Comparison of ENCODE assay signal across 24 cellular contexts in genomic region chr6:156595481-156595880, GRCh38.
"Had no signal": no experiment of that assay in that cellular context is flagged by ENCODE, and none has a peak within 500 bp of the region (broad histone marks: within the 10 kb centered on the region; RNA-seq: fewer than 3 reads in every experiment).

No MANE protein-coding gene starts in this region.

- H3K4me3 ChIP-seq: breast epithelium, colonic mucosa, dorsolateral prefrontal cortex, heart right ventricle, mucosa of descending colon, pancreas, psoas muscle, upper lobe of right lung had no signal

- H3K27me3 Mint-ChIP-seq: activated CD4-positive, alpha-beta memory T cell treated with anti-CD3 and anti-CD28 coated beads for 36 hours had no signal

- H3K4me1 Mint-ChIP-seq: activated naive CD4-positive, alpha-beta T cell treated with anti-CD3 and anti-CD28 coated beads, Interleukin-2, amount 10 ng/mL, durations not matched to agents 7 days and 5 days; central memory CD8-positive, alpha-beta T cell; T-cell had no signal

- DNase-seq: activated B cell treated with CpG ODN at 0.5 μM for 24 hours; activated CD4-positive, alpha-beta memory T cell treated with anti-CD3 and anti-CD28 coated beads for 36 hours; activated CD4-positive, alpha-beta T cell treated with anti-CD3 and anti-CD28 coated beads for 48 hours; activated effector memory CD4-positive, alpha-beta T cell treated with Interleukin-2 at 50 U/mL for 16 hours; activated naive CD4-positive, alpha-beta T cell treated with anti-CD3 and anti-CD28 coated beads, Interleukin-2, amount 10 ng/mL, durations not matched to agents 7 days and 5 days; activated T-cell treated with anti-CD3 and anti-CD28 coated beads, Interleukin-2, amount 50 U/mL, for 72 hours; colonic mucosa; dorsolateral prefrontal cortex; endodermal cell; heart right ventricle; left colon; mesendoderm; mucosa of descending colon; nephron progenitor cell; pancreas; psoas muscle; right cardiac atrium; stimulated activated CD4-positive, alpha-beta T cell treated with anti-CD3 and anti-CD28 coated beads, Interleukin-4, amount 100 ng/mL, for 4 hours; stimulated activated naive CD8-positive, alpha-beta T cell treated with anti-CD3 and anti-CD28 coated beads, Interleukin-15, Interleukin-2, amounts not matched to agents 100 U/mL and 50 U/mL, for 24 hours; T-cell; T1000; upper lobe of right lung had no signal

- H3K27me3 ChIP-seq: breast epithelium, colonic mucosa, pancreas, upper lobe of right lung had no signal

- H3K27ac ChIP-seq: breast epithelium, colonic mucosa, dorsolateral prefrontal cortex, heart right ventricle, pancreas, psoas muscle, upper lobe of right lung had no signal

- H3K27ac Mint-ChIP-seq: activated B cell treated with CpG ODN at 0.5 μM for 24 hours; activated CD4-positive, alpha-beta memory T cell treated with anti-CD3 and anti-CD28 coated beads for 36 hours; activated naive CD4-positive, alpha-beta T cell treated with anti-CD3 and anti-CD28 coated beads, Interleukin-2, amount 10 ng/mL, durations not matched to agents 7 days and 5 days; activated T-cell treated with anti-CD3 and anti-CD28 coated beads, Interleukin-2, amount 50 U/mL, for 72 hours; endodermal cell; nephron progenitor cell; T-cell had no signal

- H3K4me1 ChIP-seq: breast epithelium, colonic mucosa, pancreas, psoas muscle, upper lobe of right lung had no signal

- H3K4me3 Mint-ChIP-seq: activated B cell treated with CpG ODN at 0.5 μM for 24 hours; activated CD4-positive, alpha-beta memory T cell treated with anti-CD3 and anti-CD28 coated beads for 36 hours; activated naive CD4-positive, alpha-beta T cell treated with anti-CD3 and anti-CD28 coated beads, Interleukin-2, amount 10 ng/mL, durations not matched to agents 7 days and 5 days; activated T-cell treated with anti-CD3 and anti-CD28 coated beads, Interleukin-2, amount 50 U/mL, for 72 hours; central memory CD8-positive, alpha-beta T cell; endodermal cell; nephron progenitor cell; T-cell had no signal

- H3K36me3 Mint-ChIP-seq: activated CD4-positive, alpha-beta memory T cell treated with anti-CD3 and anti-CD28 coated beads for 36 hours; activated naive CD4-positive, alpha-beta T cell treated with anti-CD3 and anti-CD28 coated beads, Interleukin-2, amount 10 ng/mL, durations not matched to agents 7 days and 5 days; T-cell had no signal

- H3K9me3 Mint-ChIP-seq: activated CD4-positive, alpha-beta memory T cell treated with anti-CD3 and anti-CD28 coated beads for 36 hours; activated naive CD4-positive, alpha-beta T cell treated with anti-CD3 and anti-CD28 coated beads, Interleukin-2, amount 10 ng/mL, durations not matched to agents 7 days and 5 days; activated T-cell treated with anti-CD3 and anti-CD28 coated beads, Interleukin-2, amount 50 U/mL, for 72 hours; central memory CD8-positive, alpha-beta T cell; endodermal cell; nephron progenitor cell; T-cell had no signal

- H3K9me3 ChIP-seq: breast epithelium, colonic mucosa, heart right ventricle, mucosa of descending colon, pancreas, psoas muscle, upper lobe of right lung had no signal

- H3K36me3 ChIP-seq: breast epithelium, colonic mucosa, heart right ventricle, pancreas, upper lobe of right lung had no signal
